Comparison of ENCODE assay signal across 28 cellular contexts in genomic region chr5:31449962-31450361, GRCh38.
"Had no signal": no experiment of that assay in that cellular context is flagged by ENCODE, and none has a peak within 500 bp of the region (broad histone marks: within the 10 kb centered on the region; RNA-seq: fewer than 3 reads in every experiment).

No MANE protein-coding gene starts in this region.

- DNase-seq: dermis blood vessel endothelial cell; effector memory CD4-positive, alpha-beta T cell; foreskin keratinocyte; glutamatergic neuron; heart right ventricle; hypothalamus; immature natural killer cell; islet precursor cell; kidney glomerular epithelial cell; mesenchymal stem cell; mucosa of descending colon; naive B cell; pancreas; right lobe of liver; small intestine; stimulated activated CD4-positive, alpha-beta T cell treated with anti-CD3 and anti-CD28 coated beads, Interleukin-1b, Interleukin-23, amount 100 ng/mL, for 48 hours; stimulated activated CD4-positive, alpha-beta T cell treated with anti-CD3 and anti-CD28 coated beads, Interleukin-4, amount 100 ng/mL, for 1 hour; stimulated activated CD8-positive, alpha-beta memory T cell treated with anti-CD3 and anti-CD28 coated beads, Interleukin-4, amount 100 ng/mL, for 48 hours; stimulated activated naive CD8-positive, alpha-beta T cell treated with anti-CD3 and anti-CD28 coated beads, Interleukin-15, Interleukin-2, amounts not matched to agents 100 U/mL and 50 U/mL, for 24 hours; substantia nigra; testis; tibial artery had no signal

- H3K4me3 ChIP-seq: coronary artery, esophagus muscularis mucosa, heart right ventricle, lung, mucosa of descending colon, pancreas, right lobe of liver, testis, tibial artery had no signal

- H3K27ac ChIP-seq: coronary artery, esophagus muscularis mucosa, foreskin keratinocyte, heart right ventricle, neutrophil, pancreas, right lobe of liver, testis, tibial artery had no signal

- H3K9me3 ChIP-seq: mucosa of descending colon, neutrophil, pancreas, right lobe of liver, testis, tibial artery had no signal

- FAIRE-seq: endothelial cell of umbilical vein, pancreas, small intestine had no signal

- H3K27me3 ChIP-seq: esophagus muscularis mucosa, foreskin keratinocyte, heart right ventricle, neutrophil, pancreas, right lobe of liver, testis, tibial artery had no signal

- ATAC-seq: foreskin keratinocyte; heart right ventricle; mucosa of descending colon; natural killer cell treated with Interleukin-12 subunit alpha and Interleukin-12 subunit beta and Interleukin-15 and Interleukin-18, amount 100 ng/mL, for 72 hours; pancreas; right lobe of liver; stimulated activated naive CD8-positive, alpha-beta T cell treated with anti-CD3 and anti-CD28 coated beads, Interleukin-15, Interleukin-2, amounts not matched to agents 100 U/mL and 50 U/mL, for 24 hours had no signal

- H3K4me1 ChIP-seq: esophagus muscularis mucosa, heart right ventricle, pancreas, right lobe of liver, testis, tibial artery had no signal
